In genomic region chr7:82578430-82578829, GRCh38 we compare ENCODE assay signal across 22 cellular contexts.
DNase-seq lines count a peak whose midpoint lies in the region; ATAC-seq, FAIRE-seq and TF ChIP-seq lines count a peak whose summit lies in the region.
"Had no signal": no experiment of that assay in that cellular context is flagged by ENCODE, and none has a peak within 500 bp of the region (broad histone marks: within the 10 kb centered on the region; RNA-seq: fewer than 3 reads in every experiment).

No MANE protein-coding gene starts in this region.

- dilution Hi-C loops in endothelial cell of umbilical vein (cut with MboI; ENCODE audit: extremely low pct_ligation_motif_present, low sequenced_read_pairs) = no loop called here

- TF ChIP-seq CTCF in endothelial cell of umbilical vein (IDR thresholded peaks at IDR 0.05; ENCODE audit: extremely low read depth in 1 of 2, insufficient read depth in 1 of 2, low read depth in 1 of 2, low read length in 2 of 2) (no peak), GM10248 (IDR thresholded peaks at IDR 0.05; ENCODE audit: control extremely low read depth, extremely low read depth, low read depth, missing control alignments) (no peak)

- TF ChIP-seq POLR2A in endothelial cell of umbilical vein (IDR thresholded peaks at IDR 0.05; ENCODE audit: low read depth, low read length) (no peak), GM18505 (IDR thresholded peaks at IDR 0.05; ENCODE audit: borderline replicate concordance, extremely low read depth, insufficient read depth, insufficient read length) (no peak)

- no peaks in the 10 kb centered on the region for H3K9me1 ChIP-seq in endothelial cell of umbilical vein (replicated peaks; ENCODE audit: control insufficient read depth, extremely low read depth, insufficient read depth, low read length)

- H3K4me1 ChIP-seq in endothelial cell of umbilical vein (ENCODE audit: control insufficient read depth, extremely low read depth, insufficient read depth, low read length) = no peaks in the 10 kb centered on the region
- H3K4me1 ChIP-seq: BLaER1 treated with 17β-estradiol and CSF1 and Interleukin-3, amounts not matched to agents 10 nM and 100 nM had no signal

- no peaks in the 10 kb centered on the region for H3K27me3 ChIP-seq in endothelial cell of umbilical vein (ENCODE audit: control insufficient read depth in 2 of 2, insufficient read depth in 2 of 2, low read length in 2 of 2)
- H3K27me3 ChIP-seq: BLaER1 treated with 17β-estradiol and CSF1 and Interleukin-3, amounts not matched to agents 10 nM and 100 nM; tibial artery had no signal

- H3K36me3 ChIP-seq in endothelial cell of umbilical vein (ENCODE audit: control insufficient read depth in 2 of 2, extremely low read depth in 1 of 2, insufficient read depth in 2 of 2, low read length in 2 of 2) = no peaks in the 10 kb centered on the region
- H3K36me3 ChIP-seq: BLaER1 treated with 17β-estradiol and CSF1 and Interleukin-3, amounts not matched to agents 10 nM and 100 nM; tibial artery had no signal

- peak; percentile 63 for DNase-seq in DMS 273 (lab: John Stamatoyannopoulos, UW; ENCODE audit: unreplicated experiment)
- no peak for DNase-seq in DMS 273 treated with DMSO at 0.1 percent for 48 hours (lab: John Stamatoyannopoulos, UW)
- peak; percentile 22 for DNase-seq in NCI-H69 (lab: John Stamatoyannopoulos, UW)
- DNase-seq in endothelial cell of umbilical vein (ENCODE audit: low read depth, low spot score) = peak; percentile 92
- peak; percentile 40 for DNase-seq in renal cortical epithelial cell (ENCODE audit: low read depth)
- DNase-seq in GM10248 (ENCODE audit: extremely low spot score) = no peak
- DNase-seq in cerebellum (ENCODE audit: low spot score) = no peak
- DNase-seq: activated naive CD8-positive, alpha-beta T cell treated with anti-CD3 and anti-CD28 coated beads, Interleukin-2, amount 50 U/mL, for 24 hours; head of caudate nucleus; SIG-M5; tibial artery had no signal

- H3K4me3 ChIP-seq in endothelial cell of umbilical vein (replicated peaks in 1 of 3; ENCODE audit: insufficient read depth in 1 of 3, low read depth in 1 of 3, low read length in 3 of 3) = no peak overlapping the region
- H3K4me3 ChIP-seq: BLaER1 treated with 17β-estradiol and CSF1 and Interleukin-3, amounts not matched to agents 10 nM and 100 nM; GM23338; K562; tibial artery had no signal

- no peak for ATAC-seq in GM18505 (IDR thresholded peaks at IDR 0.05; ENCODE audit: unreplicated experiment)
- ATAC-seq: activated CD4-positive, CD25-positive, alpha-beta regulatory T cell treated with anti-CD3 and anti-CD28 coated beads, Interleukin-2, amount 50 U/mL, for 24 hours; activated naive CD8-positive, alpha-beta T cell treated with anti-CD3 and anti-CD28 coated beads, Interleukin-2, amount 50 U/mL, for 24 hours; activated T-helper 17 cell treated with anti-CD3 and anti-CD28 coated beads, Interleukin-2, amount 50 U/mL, for 72 hours; GM23338; K562; natural killer cell treated with Interleukin-12 subunit alpha and Interleukin-12 subunit beta and Interleukin-15 and Interleukin-18, amount 100 ng/mL, for 72 hours; stimulated activated memory B cell treated with anti-CD40 and anti-IgM and Interleukin-4, amounts not matched to agents 10 μg/mL and 1 μg/mL and 100 μg/mL, for 72 hours had no signal

- H3K79me2 ChIP-seq in endothelial cell of umbilical vein (ENCODE audit: control insufficient read depth, insufficient read depth, low read length) = no peaks in the 10 kb centered on the region

- intact Hi-C loops in endothelial cell of umbilical vein (cut with micrococcal nuclease) = loop anchor here (1.0 kb wide), 1 partner anchor 18 kb away; no protein-coding TSS in a partner anchor

- H3K9ac ChIP-seq in endothelial cell of umbilical vein (replicated peaks; ENCODE audit: extremely low read depth, insufficient read depth, low read length) = no peak overlapping the region
- H3K9ac ChIP-seq: BLaER1 treated with 17β-estradiol and CSF1 and Interleukin-3, amounts not matched to agents 10 nM and 100 nM had no signal

- POLR2A ChIA-PET in endothelial cell of umbilical vein (lab: Charles Lee) (interaction anchor here (0.7 kb wide), 1 partner anchor 902 kb away, joined by 3 read pairs; no protein-coding TSS in a partner anchor), GM10248 (lab: Yijun Ruan, JAX) (no interaction called here)

- H4K20me1 ChIP-seq in endothelial cell of umbilical vein (replicated peaks; ENCODE audit: control insufficient read depth, extremely low read depth, insufficient read depth, low read length) = no peaks in the 10 kb centered on the region
- H4K20me1 ChIP-seq: BLaER1 treated with 17β-estradiol and CSF1 and Interleukin-3, amounts not matched to agents 10 nM and 100 nM had no signal

- BruUV-seq in endothelial cell of umbilical vein (replicated peaks; lab: Mats Ljungman, UMichigan) = no TSS peak

- H3K9me3 ChIP-seq in endothelial cell of umbilical vein (replicated peaks; ENCODE audit: control insufficient read depth, insufficient read depth, low read length) = no peaks in the 10 kb centered on the region
- H3K9me3 ChIP-seq: BLaER1 treated with 17β-estradiol and CSF1 and Interleukin-3, amounts not matched to agents 10 nM and 100 nM; tibial artery had no signal

- FAIRE-seq in endothelial cell of umbilical vein (lab: Jason Lieb, UNC) = no peak
- FAIRE-seq: islet of Langerhans, K562 had no signal

- H2AFZ ChIP-seq in endothelial cell of umbilical vein (ENCODE audit: low read depth, low read length) = no peak overlapping the region
- H2AFZ ChIP-seq: GM23338 had no signal

- no peak overlapping the region for H3K4me2 ChIP-seq in endothelial cell of umbilical vein (ENCODE audit: insufficient read depth, low read length)
- H3K4me2 ChIP-seq: BLaER1 treated with 17β-estradiol and CSF1 and Interleukin-3, amounts not matched to agents 10 nM and 100 nM; GM23338 had no signal

- CTCF ChIA-PET in endothelial cell of umbilical vein (lab: Charles Lee) (interaction anchor here (1.1 to 1.7 kb wide), 2 partner anchors 22 to 27 kb away, joined by 4 to 5 read pairs; no protein-coding TSS in a partner anchor), GM10248 (lab: Yijun Ruan, JAX) (interaction anchor here (1.4 kb wide), 1 partner anchor 27 kb away, joined by 3 read pairs; no protein-coding TSS in a partner anchor)

- no peak overlapping the region for H3K27ac ChIP-seq in endothelial cell of umbilical vein (ENCODE audit: insufficient read depth, low read depth, low read length)
- H3K27ac ChIP-seq: 22Rv1; BLaER1 treated with 17β-estradiol and CSF1 and Interleukin-3, amounts not matched to agents 10 nM and 100 nM; epithelial cell of prostate; tibial artery had no signal

TF ChIP-seq in endothelial cell of umbilical vein, 7 proteins besides CTCF, POLR2A, EP300 and RAD21:
- TF ChIP-seq EZH2 (IDR thresholded peaks at IDR 0.05; ENCODE audit: borderline replicate concordance, low read depth, low read length, severe bottlenecking) = no peak
- no peak for TF ChIP-seq FOS (IDR thresholded peaks at IDR 0.05; ENCODE audit: borderline replicate concordance, insufficient read depth, low read length)
- no peak for TF ChIP-seq GATA2 (IDR thresholded peaks at IDR 0.05; ENCODE audit: insufficient read depth, insufficient read length, low read depth, low read length)
- TF ChIP-seq JUN (IDR thresholded peaks at IDR 0.05; ENCODE audit: borderline replicate concordance, insufficient read depth, insufficient read length, low read depth) = no peak
- no peak for TF ChIP-seq MYC (IDR thresholded peaks at IDR 0.05; ENCODE audit: low read depth, low read length)
- no peak for TF ChIP-seq POLR2AphosphoS5 (IDR thresholded peaks at IDR 0.05; ENCODE audit: insufficient read depth, low read depth, low read length)
- no peak for TF ChIP-seq MAX (IDR thresholded peaks at IDR 0.05; ENCODE audit: insufficient read depth, insufficient read length)

Comparison
In these comparisons a context has a peak if more than half of its experiments do, and no peak if none do; other contexts are left out.
1. DNase-seq: peak in DMS 273 (single experiment), NCI-H69 (single experiment), endothelial cell of umbilical vein (single experiment) and renal cortical epithelial cell (single experiment); none in DMS 273 treated with DMSO at 0.1 percent for 48 hours (single experiment), GM10248 (single experiment) and cerebellum (single experiment).